ENCODE assay signal across 21 cellular contexts in genomic region chr5:56876325-56876724, GRCh38.
DNase-seq lines count a peak whose midpoint lies in the region; ATAC-seq, FAIRE-seq and TF ChIP-seq lines count a peak whose summit lies in the region.
"Had no signal": no experiment of that assay in that cellular context is flagged by ENCODE, and none has a peak within 500 bp of the region (broad histone marks: within the 10 kb centered on the region; RNA-seq: fewer than 3 reads in every experiment).

No MANE protein-coding gene starts in this region.

- peak; percentile 82 for FAIRE-seq in RCC 7860 (lab: Jason Lieb, UNC)
- FAIRE-seq: A204.1, endothelial cell of umbilical vein, islet of Langerhans had no signal

- H3K4me3 ChIP-seq in epithelial cell of esophagus (ENCODE audit: low read length): no peak overlapping the region
- H3K4me3 ChIP-seq: ascending aorta, coronary artery, PC-9 had no signal

- H3K9me3 Mint-ChIP-seq in stimulated activated naive B cell treated with anti-CD40 and anti-IgM and Interleukin-4, amounts not matched to agents 10 μg/mL and 1 μg/mL and 100 μg/mL, for 72 hours: no peaks in the 10 kb centered on the region
- H3K9me3 Mint-ChIP-seq: CD4-positive, CD25-positive, alpha-beta regulatory T cell; type B pancreatic cell had no signal

- peaks cover 43 to 58% of the 10 kb centered on the region in 2 donors for H3K36me3 Mint-ChIP-seq in stimulated activated naive B cell treated with anti-CD40 and anti-IgM and Interleukin-4, amounts not matched to agents 10 μg/mL and 1 μg/mL and 100 μg/mL, for 72 hours

- peak; percentile 56 to 80 for ATAC-seq in activated CD4-positive, CD25-positive, alpha-beta regulatory T cell treated with anti-CD3 and anti-CD28 coated beads, Interleukin-2, amount 50 U/mL, for 24 hours
- ATAC-seq in stimulated activated naive B cell treated with anti-CD40 and anti-IgM and Interleukin-4, amounts not matched to agents 10 μg/mL and 1 μg/mL and 100 μg/mL, for 72 hours (replicated peaks): no peak
- ATAC-seq in HG02885 (IDR thresholded peaks at IDR 0.05; ENCODE audit: poor library complexity, unreplicated experiment): no peak
- ATAC-seq: stimulated activated naive CD8-positive, alpha-beta T cell treated with anti-CD3 and anti-CD28 coated beads, Interleukin-15, Interleukin-2, amounts not matched to agents 100 U/mL and 50 U/mL, for 24 hours had no signal

- H3K4me1 Mint-ChIP-seq in stimulated activated naive B cell treated with anti-CD40 and anti-IgM and Interleukin-4, amounts not matched to agents 10 μg/mL and 1 μg/mL and 100 μg/mL, for 72 hours: peaks cover 21 to 42% of the 10 kb centered on the region in 2 donors

- no peak for DNase-seq in activated CD4-positive, CD25-positive, alpha-beta regulatory T cell treated with anti-CD3 and anti-CD28 coated beads, Interleukin-2, amount 50 U/mL, for 72 hours
- peak; percentile 68 for DNase-seq in RCC 7860 (ENCODE audit: low spot score)
- peak; percentile 82 for DNase-seq in epithelial cell of esophagus (ENCODE audit: low read depth)
- no peak for DNase-seq in stimulated activated naive B cell treated with anti-CD40 and anti-IgM and Interleukin-4, amounts not matched to agents 10 μg/mL and 1 μg/mL and 100 μg/mL, for 72 hours
- no peak for DNase-seq in GM13977 (ENCODE audit: low spot score)
- DNase-seq in NCI-H1436 (lab: John Stamatoyannopoulos, UW): no peak
- DNase-seq: activated gamma-delta T cell; CD4-positive, CD25-positive, alpha-beta regulatory T cell; DMS79 treated with DMSO at 0.1 percent for 48 hours; NCI-H187 treated with DMSO at 0.1 percent for 48 hours; NCI-H510A; PC-9; stimulated activated naive CD8-positive, alpha-beta T cell treated with anti-CD3 and anti-CD28 coated beads, Interleukin-15, Interleukin-2, amounts not matched to agents 100 U/mL and 50 U/mL, for 24 hours had no signal

- H3K27ac Mint-ChIP-seq in stimulated activated naive B cell treated with anti-CD40 and anti-IgM and Interleukin-4, amounts not matched to agents 10 μg/mL and 1 μg/mL and 100 μg/mL, for 72 hours: peak overlapping the region; percentile 48
- H3K27ac Mint-ChIP-seq: type B pancreatic cell had no signal

- H3K4me3 Mint-ChIP-seq in stimulated activated naive B cell treated with anti-CD40 and anti-IgM and Interleukin-4, amounts not matched to agents 10 μg/mL and 1 μg/mL and 100 μg/mL, for 72 hours: no peak overlapping the region
- H3K4me3 Mint-ChIP-seq: CD4-positive, CD25-positive, alpha-beta regulatory T cell; type B pancreatic cell had no signal

- no peak for TF ChIP-seq CTCF in epithelial cell of esophagus (IDR thresholded peaks at IDR 0.05; ENCODE audit: insufficient read depth, low read depth, low read length, missing control alignments)
- no peak for TF ChIP-seq CTCF in GM13977 (IDR thresholded peaks at IDR 0.05; ENCODE audit: extremely low read depth, insufficient read depth, missing control alignments)

- in situ Hi-C loops in GM13977 (cut with MboI; ENCODE audit: low pct_unique_long_range_greater_than_20kb, low sequenced_read_pairs, unreplicated experiment): no loop called here

- H3K27me3 Mint-ChIP-seq in stimulated activated naive B cell treated with anti-CD40 and anti-IgM and Interleukin-4, amounts not matched to agents 10 μg/mL and 1 μg/mL and 100 μg/mL, for 72 hours: no peaks in the 10 kb centered on the region
- H3K27me3 Mint-ChIP-seq: CD4-positive, CD25-positive, alpha-beta regulatory T cell; type B pancreatic cell had no signal

Comparison
In these comparisons a context has a peak if more than half of its experiments do, and no peak if none do; other contexts are left out.
1. ATAC-seq: peak in activated CD4-positive, CD25-positive, alpha-beta regulatory T cell treated with anti-CD3 and anti-CD28 coated beads, Interleukin-2, amount 50 U/mL, for 24 hours (2 of 2); none in stimulated activated naive B cell treated with anti-CD40 and anti-IgM and Interleukin-4, amounts not matched to agents 10 μg/mL and 1 μg/mL and 100 μg/mL, for 72 hours (0 of 2) and HG02885 (single experiment).
2. DNase-seq: peak in RCC 7860 (single experiment) and epithelial cell of esophagus (single experiment); none in activated CD4-positive, CD25-positive, alpha-beta regulatory T cell treated with anti-CD3 and anti-CD28 coated beads, Interleukin-2, amount 50 U/mL, for 72 hours (single experiment), stimulated activated naive B cell treated with anti-CD40 and anti-IgM and Interleukin-4, amounts not matched to agents 10 μg/mL and 1 μg/mL and 100 μg/mL, for 72 hours (single experiment), GM13977 (single experiment) and NCI-H1436 (single experiment).